24 cellular contexts compared by ENCODE assay signal in the genomic region with DNA sequence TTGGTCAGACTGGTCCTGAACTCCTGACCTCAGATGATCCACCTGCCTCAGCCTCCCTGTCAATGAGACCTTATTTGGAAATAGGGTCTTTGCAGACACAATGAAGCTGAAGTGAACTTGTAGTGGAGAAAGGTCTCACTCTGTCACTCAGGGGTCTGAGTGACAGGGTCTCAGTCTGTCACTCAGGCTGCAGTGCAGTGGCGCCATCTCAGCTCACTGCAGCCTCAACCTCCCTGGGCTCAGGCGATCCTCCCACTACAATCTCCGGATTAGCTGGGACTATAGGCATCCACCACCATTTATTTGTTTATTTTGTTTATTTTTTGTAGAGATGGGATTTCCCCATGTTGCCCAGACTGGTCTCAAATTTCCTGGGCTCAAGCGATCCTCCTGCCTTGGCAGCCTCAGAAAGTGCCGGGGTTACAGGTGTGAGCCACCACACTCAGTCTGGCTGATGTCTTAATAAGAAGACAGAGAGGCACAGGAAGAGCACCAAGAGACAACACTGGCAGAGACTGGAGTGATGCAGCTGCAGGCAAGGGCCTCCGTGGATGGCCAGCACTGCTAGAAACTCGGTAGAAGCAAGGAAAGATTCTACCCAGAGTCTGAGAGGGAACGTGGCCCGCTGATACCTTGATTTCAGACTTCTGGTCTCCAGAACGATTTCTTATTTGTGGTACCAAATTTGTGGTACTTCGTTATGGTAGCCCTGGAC. TPM values are rescaled to one million over a fixed set of nuclear protein-coding genes. Genes with fewer than 3 reads are reported as not detected.
DNase-seq lines count a peak whose midpoint lies in the region; ATAC-seq, FAIRE-seq and TF ChIP-seq lines count a peak whose summit lies in the region.
"Had no signal": no experiment of that assay in that cellular context is flagged by ENCODE, and none has a peak within 500 bp of the region (broad histone marks: within the 10 kb centered on the region; RNA-seq: fewer than 3 reads in every experiment).

No MANE protein-coding gene starts in this region.

- no peaks in the 10 kb centered on the region for H4K20me1 ChIP-seq in HepG2 (ENCODE audit: insufficient read depth, low read length)
- no peaks in the 10 kb centered on the region for H4K20me1 ChIP-seq in PC-3 (ENCODE audit: low read length)
- H4K20me1 ChIP-seq in K562 (replicated peaks; ENCODE audit: control insufficient read depth, insufficient read depth, low read length), result no peaks in the 10 kb centered on the region

- peak; percentile 73 for ATAC-seq in HepG2
- ATAC-seq in right lobe of liver, result no peak
- peak; percentile 15; the same call in 1 of the 2 replicates for ATAC-seq in PC-3
- peak; percentile 13; the same call in 2 of the 3 replicates for ATAC-seq in K562
- ATAC-seq: GM23338, Right ventricle myocardium inferior, SK-N-SH treated with all-trans-retinoic acid at 6 μM for 48 hours, T-helper 17 cell had no signal

- CTCF ChIA-PET in HepG2 (lab: Yijun Ruan, JAX; ENCODE audit: low intra/inter-chr PET ratio, low total read pairs), result no interaction called here
- CTCF ChIA-PET in PC-3 (lab: Charles Lee), result no interaction called here
- CTCF ChIA-PET in K562 (lab: Yijun Ruan, JAX; ENCODE audit: low intra/inter-chr PET ratio), result interaction anchor here (0.9 kb wide), 1 partner anchor 202 kb away, joined by 3 read pairs; no protein-coding TSS in a partner anchor

- no peak for TF ChIP-seq EP300 in HepG2 (IDR thresholded peaks at IDR 0.05; ENCODE audit: low read depth in 2 of 2, low read length in 2 of 2)
- no peak for TF ChIP-seq EP300 in HepG2 (CRISPR knock-in tag; IDR thresholded peaks at IDR 0.05; ENCODE audit: borderline replicate concordance)
- no peak for TF ChIP-seq EP300 in K562 (IDR thresholded peaks at IDR 0.05; ENCODE audit: low read length)

- H3K36me3 ChIP-seq in HepG2 (replicated peaks in 1 of 2; ENCODE audit: control insufficient read depth in 1 of 2, insufficient read depth in 2 of 2, low read length in 2 of 2), result no peaks in the 10 kb centered on the region
- no peaks in the 10 kb centered on the region for H3K36me3 ChIP-seq in right lobe of liver
- H3K36me3 ChIP-seq in PC-3 (ENCODE audit: low read depth, low read length), result no peaks in the 10 kb centered on the region
- H3K36me3 ChIP-seq in K562 (ENCODE audit: control insufficient read depth, insufficient read depth, low read length), result no peaks in the 10 kb centered on the region
- H3K36me3 ChIP-seq: SJCRH30 had no signal

- H3K9ac ChIP-seq in HepG2 (ENCODE audit: insufficient read depth, low read depth, low read length), result 0 out of 2 replicates have a peak overlapping the region, but pooled peaks have one; percentile 22
- no peak overlapping the region for H3K9ac ChIP-seq in PC-3 (ENCODE audit: low read length)
- H3K9ac ChIP-seq in K562 (ENCODE audit: insufficient read depth in 1 of 2, low read depth in 2 of 2, low read length in 2 of 2), result no peak overlapping the region

- TF ChIP-seq CTCF in HepG2 (CRISPR knock-in tag; IDR thresholded peaks at IDR 0.05) (no peak), right lobe of liver (IDR thresholded peaks at IDR 0.05) (no peak), PC-3 (conservative IDR thresholded peaks at IDR 0.05; ENCODE audit: low read depth, low read length) (no peak), K562 (IDR thresholded peaks at IDR 0.05 in 2 of 3, conservative IDR thresholded peaks at IDR 0.05 in 1 of 3; ENCODE audit: insufficient read depth in 2 of 3, low read depth in 1 of 3, low read length in 3 of 3) (no peak), progenitor cell of endocrine pancreas (IDR thresholded peaks at IDR 0.05; ENCODE audit: unreplicated experiment) (no peak)

- no peak overlapping the region for H3K4me3 Mint-ChIP-seq in progenitor cell of endocrine pancreas (ENCODE audit: low read depth)
- H3K4me3 Mint-ChIP-seq: CD8-positive, alpha-beta memory T cell; GM23338; H9; T-helper 17 cell had no signal

- WGBS in HepG2 (ENCODE audit: low lambda C conversion rate), result 6% methylated on average over 11 of the region's 11 CpGs
- WGBS in right lobe of liver (ENCODE audit: insufficient coverage, low coverage, low lambda C conversion rate, missing lambda C conversion rate), result 77% methylated on average over 10 of the region's 11 CpGs
- 35% methylated on average over 11 of the region's 11 CpGs for WGBS in K562 (ENCODE audit: insufficient coverage, low coverage, missing lambda C conversion rate)

- H3K4me2 ChIP-seq in HepG2 (ENCODE audit: low read depth, low read length) (peak overlapping the region; percentile 68), PC-3 (ENCODE audit: low read length) (no peak overlapping the region), K562 (ENCODE audit: insufficient read depth, low read length) (no peak overlapping the region)
- H3K4me2 ChIP-seq: GM23338 had no signal

- H3K4me1 ChIP-seq in HepG2 (ENCODE audit: insufficient read depth, low read length) (peaks cover 44% of the 10 kb centered on the region), right lobe of liver (no peaks in the 10 kb centered on the region), PC-3 (ENCODE audit: insufficient read depth, low read length) (no peaks in the 10 kb centered on the region), K562 (replicated peaks in 1 of 2; ENCODE audit: control insufficient read depth in 2 of 2, insufficient read depth in 2 of 2, low read length in 2 of 2) (peaks cover 5 to 13% of the 10 kb centered on the region in 2 experiments; a peak in 3 of 5 replicates)

- H3K79me2 ChIP-seq in HepG2 (ENCODE audit: insufficient read depth, low read length) (no peaks in the 10 kb centered on the region), PC-3 (ENCODE audit: low read length) (no peaks in the 10 kb centered on the region), K562 (ENCODE audit: control insufficient read depth, insufficient read depth, low read length) (no peaks in the 10 kb centered on the region)

- H3K27ac Mint-ChIP-seq in progenitor cell of endocrine pancreas, result no peak overlapping the region
- H3K27ac Mint-ChIP-seq: CD8-positive, alpha-beta memory T cell; GM23338; T-helper 17 cell had no signal

- H2AFZ ChIP-seq in HepG2 (ENCODE audit: low read length) (peak overlapping the region; percentile 44), PC-3 (ENCODE audit: low read length) (no peak overlapping the region), K562 (ENCODE audit: low read depth, low read length) (no peak overlapping the region; the same call in 1 of the 2 replicates)

- H3K27ac ChIP-seq in HepG2 (ENCODE audit: extremely low read length, insufficient read depth, low read length) (no peak overlapping the region), right lobe of liver (no peak overlapping the region), PC-3 (ENCODE audit: low read length) (no peak overlapping the region), K562 (ENCODE audit: extremely low read depth, low read depth, low read length) (no peak overlapping the region), caudate nucleus (ENCODE audit: low read depth, low read length) (no peak overlapping the region)
- H3K27ac ChIP-seq: SJCRH30 had no signal

- H3K9me3 Mint-ChIP-seq in progenitor cell of endocrine pancreas (ENCODE audit: low read depth), result no peaks in the 10 kb centered on the region
- H3K9me3 Mint-ChIP-seq: CD8-positive, alpha-beta memory T cell; GM23338; H9 had no signal

- no peak for TF ChIP-seq POLR2A in HepG2 (IDR thresholded peaks at IDR 0.05; ENCODE audit: insufficient read depth in 1 of 2, low read depth in 2 of 2, low read length in 2 of 2)
- no peak for TF ChIP-seq POLR2A in right lobe of liver (IDR thresholded peaks at IDR 0.05)
- TF ChIP-seq POLR2A in K562 (conservative IDR thresholded peaks at IDR 0.05), result no peak

- no peaks in the 10 kb centered on the region for H3K27me3 Mint-ChIP-seq in progenitor cell of endocrine pancreas

- in situ Hi-C loops in HepG2 (cut with HindIII; ENCODE audit: extremely low pct_ligation_motif_present, low pct_unique_long_range_greater_than_20kb), result no loop called here
- in situ Hi-C loops in K562 (cut with MboI), result no loop called here

- no peaks in the 10 kb centered on the region for H3F3A ChIP-seq in PC-3 (ENCODE audit: low read length, unreplicated experiment)

- no peaks in the 10 kb centered on the region for H3K9me2 ChIP-seq in PC-3 (replicated peaks; ENCODE audit: low read length)

- H3K9me1 ChIP-seq in K562 (ENCODE audit: control insufficient read depth, insufficient read depth, low read length), result no peaks in the 10 kb centered on the region

- intact Hi-C loops in HepG2 (cut with micrococcal nuclease; ENCODE audit: unreplicated experiment), result no loop called here
- intact Hi-C loops in right lobe of liver (cut with DNase I), result no loop called here
- intact Hi-C loops in PC-3 (cut with micrococcal nuclease), result no loop called here
- intact Hi-C loops in K562 (cut with micrococcal nuclease), result no loop called here

- POLR2A ChIA-PET in HepG2 (lab: Yijun Ruan, JAX) (interaction anchor here (1.2 kb wide), 1 partner anchor 26 kb away, joined by 4 read pairs; the partner anchor contains the start of gene RAF1), PC-3 (lab: Charles Lee; ENCODE audit: unreplicated experiment) (no interaction called here), K562 (lab: Yijun Ruan, JAX) (interaction anchor here (1.3 kb wide), 1 partner anchor 11 kb away, joined by 3 read pairs; no protein-coding TSS in a partner anchor)

- H3K9me3 ChIP-seq in HepG2 (ENCODE audit: low read length) (no peaks in the 10 kb centered on the region), right lobe of liver (no peaks in the 10 kb centered on the region), PC-3 (ENCODE audit: low read length) (no peaks in the 10 kb centered on the region), K562 (replicated peaks; ENCODE audit: control insufficient read depth, insufficient read depth, low read depth, low read length) (no peaks in the 10 kb centered on the region)
- H3K9me3 ChIP-seq: SJCRH30 had no signal

- FAIRE-seq in HepG2 (lab: Jason Lieb, UNC) (no peak), K562 (lab: Jason Lieb, UNC) (no peak)
- FAIRE-seq: GM18507 had no signal

- BruUV-seq in HepG2 (replicated peaks; lab: Mats Ljungman, UMichigan) (no TSS peak), PC-3 (replicated peaks; lab: Mats Ljungman, UMichigan) (no TSS peak), K562 (replicated peaks; lab: Mats Ljungman, UMichigan) (no TSS peak)

- H3K27me3 ChIP-seq in HepG2 (ENCODE audit: control insufficient read depth in 1 of 2, insufficient read depth in 2 of 2, low read length in 2 of 2) (no peaks in the 10 kb centered on the region; a peak in 1 of 5 replicates), right lobe of liver (no peaks in the 10 kb centered on the region), PC-3 (ENCODE audit: low read length) (no peaks in the 10 kb centered on the region), K562 (ENCODE audit: control insufficient read depth in 2 of 2, insufficient read depth in 2 of 2, low read length in 2 of 2) (no peaks in the 10 kb centered on the region)

- TF ChIP-seq RAD21 in HepG2 (CRISPR knock-in tag; IDR thresholded peaks at IDR 0.05) (no peak), K562 (CRISPR knock-in tag; conservative IDR thresholded peaks at IDR 0.05 in 1 of 2, IDR thresholded peaks at IDR 0.05 in 1 of 2) (no peak)

- H3K4me3 ChIP-seq in HepG2 (replicated peaks in 1 of 3; ENCODE audit: insufficient read depth in 1 of 3, low read depth in 2 of 3, low read length in 3 of 3) (peak overlapping the region in 1 of 3 experiments; percentile 33; a peak in 1 of 6 replicates), right lobe of liver (no peak overlapping the region), PC-3 (ENCODE audit: low read length) (no peak overlapping the region), K562 (no peak overlapping the region)
- H3K4me3 ChIP-seq: GM23338, SJCRH30 had no signal

- H3K4me1 Mint-ChIP-seq in progenitor cell of endocrine pancreas (ENCODE audit: low read depth), result peaks cover 1% of the 10 kb centered on the region
- H3K4me1 Mint-ChIP-seq: CD8-positive, alpha-beta memory T cell; T-helper 17 cell had no signal

- no peaks in the 10 kb centered on the region for H3K36me3 Mint-ChIP-seq in progenitor cell of endocrine pancreas (ENCODE audit: insufficient read depth)
- H3K36me3 Mint-ChIP-seq: CD8-positive, alpha-beta memory T cell had no signal

- no peak for DNase-seq in HepG2 (ENCODE audit: low spot score)
- no peak for DNase-seq in right lobe of liver
- DNase-seq in PC-3, result no peak
- no peak for DNase-seq in K562 (ENCODE audit: extremely low read depth in 1 of 4, low spot score in 3 of 4)
- DNase-seq in activated CD4-positive, CD25-positive, alpha-beta regulatory T cell treated with anti-CD3 and anti-CD28 coated beads, Interleukin-2, amount 50 U/mL, for 72 hours, result no peak
- no peak for DNase-seq in caudate nucleus (lab: John Stamatoyannopoulos, UW)
- no peak for DNase-seq in progenitor cell of endocrine pancreas (ENCODE audit: low spot score, unreplicated experiment)
- DNase-seq: C1 segment of cervical spinal cord; Calu3; CD8-positive, alpha-beta memory T cell; H9; Kasumi-1; NCI-H1092 treated with DMSO at 0.1 percent for 48 hours; NCI-H1436 treated with DMSO at 0.1 percent for 48 hours; NCI-H1930; NCI-H446; NCI-H524 treated with DMSO at 0.1 percent for 48 hours; NCI-H82; SJCRH30; T-helper 17 cell had no signal

RNA-seq across cellular contexts. Expression of gene RAF1, which starts 26.2 kb away (rescaled TPM):
- 59.0 and 72.2 TPM in 2 replicates for total RNA-seq in HepG2 (2016; rRNA removed; fragmentation: Illumina TruSeq; extraction: Trizol)
- total RNA-seq in HepG2 (2016; cell fraction: cytosol; rRNA removed; fragmentation: Illumina TruSeq; extraction: Trizol; ENCODE audit: low read depth), result 14.3 and 16.7 TPM in 2 replicates
- 57.7 and 70.4 TPM in 2 replicates for total RNA-seq in HepG2 (2016; cell fraction: insoluble cytoplasmic fraction; rRNA removed; fragmentation: Illumina TruSeq; extraction: Trizol)
- total RNA-seq in HepG2 (2016; cell fraction: membrane; rRNA removed; fragmentation: Illumina TruSeq; extraction: Trizol), result 53.2 and 54.8 TPM in 2 replicates
- 80.2 and 92.0 TPM in 2 replicates for total RNA-seq in HepG2 (2016; cell fraction: nucleus; rRNA removed; fragmentation: Illumina TruSeq; extraction: Trizol)
- polyA plus RNA-seq in HepG2 (2011; rRNA removed), result 91.4 and 99.3 TPM in 2 replicates
- polyA plus RNA-seq in HepG2 (2011; cell fraction: cytosol; rRNA removed), result 54.5 and 60.0 TPM in 2 replicates
- polyA plus RNA-seq in HepG2 (2011; cell fraction: nucleus; rRNA removed), result 118 and 126 TPM in 2 replicates
- 46.1 and 53.2 TPM in 2 replicates for polyA plus RNA-seq in HepG2 (2012)
- polyA plus RNA-seq in HepG2 (2016; cell fraction: cytosol; fragmentation: Illumina TruSeq; extraction: Trizol; ENCODE audit: low read depth), result 9.5 and 10.3 TPM in 2 replicates
- polyA plus RNA-seq in HepG2 (2016; cell fraction: insoluble cytoplasmic fraction; fragmentation: Illumina TruSeq; extraction: Trizol; ENCODE audit: low read depth), result 48.0 and 52.7 TPM in 2 replicates
- 32.4 and 34.3 TPM in 2 replicates for polyA plus RNA-seq in HepG2 (2016; cell fraction: membrane; fragmentation: Illumina TruSeq; extraction: Trizol; ENCODE audit: low read depth)
- polyA plus RNA-seq in HepG2 (2016; cell fraction: nucleus; fragmentation: Illumina TruSeq; extraction: Trizol; ENCODE audit: insufficient read depth, low read depth), result 154 and 158 TPM in 2 replicates
- 194 and 317 TPM in 2 replicates for polyA minus RNA-seq in HepG2 (2011; rRNA and poly(A)+ RNA removed; ENCODE audit: low replicate concordance)
- polyA minus RNA-seq in HepG2 (2011; cell fraction: cytosol; rRNA and poly(A)+ RNA removed), result 49.2 and 50.8 TPM in 2 replicates
- polyA minus RNA-seq in HepG2 (2011; cell fraction: nucleus; rRNA and poly(A)+ RNA removed), result 132 and 164 TPM in 2 replicates
- total RNA-seq in right lobe of liver, result 10 to 100 TPM; 55.7 to 72.8 (median 60.4) TPM
- 113 and 130 TPM in 2 replicates for total RNA-seq in PC-3 (2014; rRNA removed)
- total RNA-seq in K562 (2011; cell fraction: chromatin; rRNA removed; ENCODE audit: low replicate concordance), result 242 and 294 TPM in 2 replicates
- total RNA-seq in K562 (2011; cell fraction: nucleolus; rRNA removed), result 149 and 152 TPM in 2 replicates
- total RNA-seq in K562 (2011; cell fraction: nucleoplasm; rRNA removed), result 183 and 224 TPM in 2 replicates
- 74.5 and 104 TPM in 2 replicates for total RNA-seq in K562 (2014; rRNA removed)
- total RNA-seq in K562 (2014; rRNA removed; fragmentation: Illumina TruSeq; extraction: Trizol), result 91.4 and 95.2 TPM in 2 replicates
- 92.6 and 97.5 TPM in 2 replicates for total RNA-seq in K562 (2015; rRNA removed; fragmentation: Illumina TruSeq; extraction: Trizol)
- total RNA-seq in K562 (2021), result 78.3 and 83.2 TPM in 2 replicates
- polyA plus RNA-seq in K562 (2011; rRNA removed), result 155 and 183 TPM in 2 replicates
- 124 and 134 TPM in 2 replicates for polyA plus RNA-seq in K562 (2011; cell fraction: cytosol; rRNA removed)
- polyA plus RNA-seq in K562 (2011; cell fraction: nucleus; rRNA removed), result 176 and 181 TPM in 2 replicates
- polyA plus RNA-seq in K562 (2012), result 61.9 and 70.8 TPM in 2 replicates
- polyA plus RNA-seq in K562 (2014; fragmentation: Illumina TruSeq; extraction: Trizol), result 95.5 and 106 TPM in 2 replicates
- polyA plus RNA-seq in K562 (2014; fragmentation: Nextera tagmentation; extraction: Ambion mirVana), result 10 to 100 TPM; 28.0 to 32.3 TPM
- 85.6 and 96.8 TPM in 2 replicates for polyA plus RNA-seq in K562 (2014; rRNA removed)
- 208 and 239 TPM in 2 replicates for polyA minus RNA-seq in K562 (2011; rRNA and poly(A)+ RNA removed)
- polyA minus RNA-seq in K562 (2011; cell fraction: cytosol; rRNA and poly(A)+ RNA removed), result 66.7 and 92.6 TPM in 2 replicates
- polyA minus RNA-seq in K562 (2011; cell fraction: nucleus; rRNA and poly(A)+ RNA removed), result 109 and 169 TPM in 2 replicates
- total RNA-seq in progenitor cell of endocrine pancreas, result 135 and 139 TPM in 2 replicates

Comparison
In these comparisons a context has a peak if more than half of its experiments do, and no peak if none do; other contexts are left out.
1. ATAC-seq: peak in HepG2 (single experiment), PC-3 (single experiment) and K562 (single experiment); none in right lobe of liver (0 of 4).
2. Of the 241 proteins assayed by ChIP-seq in both HepG2 and K562: peak only in HepG2: GATAD2A and PBX2; only in K562: none; in both: none; in neither: 239.